In the genomic region with DNA sequence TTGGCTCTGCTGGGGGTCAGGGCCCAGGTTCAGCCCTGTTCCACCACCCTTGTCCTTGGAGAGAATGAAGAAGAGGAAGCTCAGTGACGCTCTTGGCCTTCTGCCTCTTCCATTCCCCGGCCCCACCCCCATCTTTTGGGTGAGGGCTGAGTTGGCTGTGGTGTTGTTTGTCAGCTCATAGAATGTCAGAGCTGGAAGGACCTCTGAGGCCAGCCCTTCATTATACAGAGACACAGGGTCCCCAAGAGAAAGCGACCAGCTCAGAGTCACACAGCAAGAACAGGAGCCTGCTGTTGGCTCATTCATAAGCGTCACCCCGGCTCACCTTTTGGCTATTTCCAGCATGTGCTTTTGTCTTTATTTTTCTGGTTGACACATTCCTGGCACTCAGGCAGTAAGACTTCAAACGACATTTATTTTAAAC, we compare ENCODE assay signal across 1 cellular context.
TF ChIP-seq lines count a peak whose summit lies in the region.

No MANE protein-coding gene starts in this region.

TF ChIP-seq in IMR-90, 13 proteins besides CTCF, POLR2A, EP300 and RAD21:
- no peak for TF ChIP-seq BHLHE40 (IDR thresholded peaks at IDR 0.05; ENCODE audit: low read depth, low read length)
- no peak for TF ChIP-seq RCOR1 (IDR thresholded peaks at IDR 0.05; ENCODE audit: insufficient replicate concordance, low read length)
- TF ChIP-seq, protein P1, sequence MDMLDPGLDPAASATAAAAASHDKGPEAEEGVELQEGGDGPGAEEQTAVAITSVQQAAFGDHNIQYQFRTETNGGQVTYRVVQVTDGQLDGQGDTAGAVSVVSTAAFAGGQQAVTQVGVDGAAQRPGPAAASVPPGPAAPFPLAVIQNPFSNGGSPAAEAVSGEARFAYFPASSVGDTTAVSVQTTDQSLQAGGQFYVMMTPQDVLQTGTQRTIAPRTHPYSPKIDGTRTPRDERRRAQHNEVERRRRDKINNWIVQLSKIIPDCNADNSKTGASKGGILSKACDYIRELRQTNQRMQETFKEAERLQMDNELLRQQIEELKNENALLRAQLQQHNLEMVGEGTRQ (IDR thresholded peaks at IDR 0.05; ENCODE audit: low read depth, low read length), result no peak
- TF ChIP-seq, protein P2, sequence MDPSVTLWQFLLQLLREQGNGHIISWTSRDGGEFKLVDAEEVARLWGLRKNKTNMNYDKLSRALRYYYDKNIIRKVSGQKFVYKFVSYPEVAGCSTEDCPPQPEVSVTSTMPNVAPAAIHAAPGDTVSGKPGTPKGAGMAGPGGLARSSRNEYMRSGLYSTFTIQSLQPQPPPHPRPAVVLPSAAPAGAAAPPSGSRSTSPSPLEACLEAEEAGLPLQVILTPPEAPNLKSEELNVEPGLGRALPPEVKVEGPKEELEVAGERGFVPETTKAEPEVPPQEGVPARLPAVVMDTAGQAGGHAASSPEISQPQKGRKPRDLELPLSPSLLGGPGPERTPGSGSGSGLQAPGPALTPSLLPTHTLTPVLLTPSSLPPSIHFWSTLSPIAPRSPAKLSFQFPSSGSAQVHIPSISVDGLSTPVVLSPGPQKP (IDR thresholded peaks at IDR 0.05; ENCODE audit: borderline replicate concordance, low read depth, low read length), result no peak
- no peak for TF ChIP-seq RFX5 (IDR thresholded peaks at IDR 0.05; ENCODE audit: low read depth, low read length)
- no peak for TF ChIP-seq CEBPB (IDR thresholded peaks at IDR 0.05; ENCODE audit: low read depth, low read length)
- no peak for TF ChIP-seq CHD1 (IDR thresholded peaks at IDR 0.05; ENCODE audit: low read depth, low read length)
- no peak for TF ChIP-seq NFE2L2 (IDR thresholded peaks at IDR 0.05; ENCODE audit: low read depth, low read length)
- TF ChIP-seq FOS (IDR thresholded peaks at IDR 0.05; ENCODE audit: low read depth, low read length), result no peak
- TF ChIP-seq MAZ (IDR thresholded peaks at IDR 0.05; ENCODE audit: borderline replicate concordance, low read depth, low read length), result no peak
- TF ChIP-seq SMC3 (IDR thresholded peaks at IDR 0.05; ENCODE audit: low read depth, low read length), result no peak
- TF ChIP-seq MXI1 (IDR thresholded peaks at IDR 0.05; ENCODE audit: borderline replicate concordance, low read depth, low read length), result no peak
